8 cellular contexts compared by ENCODE assay signal in genomic region chr7:140923358-140924006, GRCh38. TPM values are rescaled to one million over a fixed set of nuclear protein-coding genes. Genes with fewer than 3 reads are reported as not detected.
DNase-seq lines count a peak whose midpoint lies in the region; TF ChIP-seq lines count a peak whose summit lies in the region.

No MANE protein-coding gene starts in this region.

- peak overlapping the region; percentile 87 for H3K4me3 ChIP-seq in HEK293 (ENCODE audit: low read depth, low read length)
- H3K4me3 ChIP-seq in OCI-LY3 (ENCODE audit: low read length) = peak overlapping the region; percentile 94
- peak overlapping the region; percentile 89 to 100 (median 99) for H3K4me3 ChIP-seq in esophagus muscularis mucosa
- H3K4me3 ChIP-seq in neural cell (ENCODE audit: low read length) = peak overlapping the region; percentile 85

- no peak for TF ChIP-seq POLR2A in esophagus muscularis mucosa (IDR thresholded peaks at IDR 0.05; ENCODE audit: low read depth)

- TF ChIP-seq CTCF in HEK293 (tag by site-specific recombination; IDR thresholded peaks at IDR 0.05) = no peak
- no peak for TF ChIP-seq CTCF in OCI-LY3 (IDR thresholded peaks at IDR 0.05; ENCODE audit: low read depth, low read length)
- TF ChIP-seq CTCF in esophagus muscularis mucosa (IDR thresholded peaks at IDR 0.05) = no peak
- TF ChIP-seq CTCF in neural cell (IDR thresholded peaks at IDR 0.05; ENCODE audit: poor library complexity, severe bottlenecking) = no peak
- no peak for TF ChIP-seq CTCF in Calu3 (IDR thresholded peaks at IDR 0.05; ENCODE audit: unreplicated experiment)

- intact Hi-C loops in esophagus muscularis mucosa (cut with DNase I) (loop anchor here (2.0 to 5.0 kb wide), 2 partner anchors 111 to 226 kb away; partner anchors contain the start of gene NDUFB2), Calu3 (cut with micrococcal nuclease; ENCODE audit: unreplicated experiment) (loop anchor here (5.0 to 10.0 kb wide), 2 partner anchors 111 to 229 kb away; partner anchors contain the start of gene NDUFB2)

- BruUV-seq in Calu3 (replicated peaks; lab: Mats Ljungman, UMichigan) = no TSS peak

- H2AFZ ChIP-seq in OCI-LY3 (ENCODE audit: low read depth, low read length) (peak overlapping the region; percentile 82), neural cell (ENCODE audit: low read depth, low read length) (peak overlapping the region; percentile 86)

- no peaks in the 10 kb centered on the region for H3K36me3 Mint-ChIP-seq in Calu3 (ENCODE audit: insufficient read depth, unreplicated experiment)

- H3K4me3 Mint-ChIP-seq in Calu3 (ENCODE audit: low read depth, unreplicated experiment) = no peak overlapping the region

- no peak overlapping the region for H3K27ac Mint-ChIP-seq in Calu3 (ENCODE audit: unreplicated experiment)

- no peaks in the 10 kb centered on the region for H3F3A ChIP-seq in neural cell (ENCODE audit: insufficient read depth, low read length, poor library complexity, severe bottlenecking)

- no peak for TF ChIP-seq EP300 in esophagus muscularis mucosa (IDR thresholded peaks at IDR 0.05)
- no peak for TF ChIP-seq EP300 in neural cell (conservative IDR thresholded peaks at IDR 0.05; ENCODE audit: poor library complexity, severe bottlenecking)

- H3K27me3 Mint-ChIP-seq in Calu3 (ENCODE audit: unreplicated experiment) = no peaks in the 10 kb centered on the region

- no peaks in the 10 kb centered on the region for H3K36me3 ChIP-seq in HEK293 (ENCODE audit: control insufficient read depth in 2 of 2, insufficient read depth in 1 of 2, low read length in 2 of 2)
- H3K36me3 ChIP-seq in OCI-LY3 (replicated peaks; ENCODE audit: low read depth, low read length) = peaks cover 2% of the 10 kb centered on the region
- no peaks in the 10 kb centered on the region for H3K36me3 ChIP-seq in esophagus muscularis mucosa
- no peaks in the 10 kb centered on the region for H3K36me3 ChIP-seq in neural cell (ENCODE audit: insufficient read depth, low read length)

- H3K9me2 ChIP-seq in neural cell (ENCODE audit: insufficient read depth, low read length) = no peaks in the 10 kb centered on the region

- H3K4me1 Mint-ChIP-seq in Calu3 (ENCODE audit: low read depth, unreplicated experiment) = no peaks in the 10 kb centered on the region

- H3K9ac ChIP-seq in OCI-LY3 (ENCODE audit: low read length) = peak overlapping the region; percentile 96
- H3K9ac ChIP-seq in neural cell (ENCODE audit: low read length) = peak overlapping the region; percentile 98

- H3K79me2 ChIP-seq in OCI-LY3 (ENCODE audit: low read length) = peaks cover 60% of the 10 kb centered on the region
- peaks cover 58% of the 10 kb centered on the region for H3K79me2 ChIP-seq in neural cell (replicated peaks; ENCODE audit: insufficient read depth, low read length)

- H3K27ac ChIP-seq in HEK293 (ENCODE audit: extremely low read depth, low read depth, low read length) (peak overlapping the region; percentile 91; the same call in 1 of the 2 replicates), OCI-LY3 (ENCODE audit: low read length) (peak overlapping the region; percentile 77), esophagus muscularis mucosa (replicated peaks in 1 of 4) (peak overlapping the region; percentile 99 to 100 (median 100)), neural cell (ENCODE audit: low read length) (peak overlapping the region; percentile 92)

- H3K9me3 ChIP-seq in HEK293 (ENCODE audit: control insufficient read depth, insufficient read depth, low read depth, low read length) (no peaks in the 10 kb centered on the region), OCI-LY3 (ENCODE audit: insufficient read depth, low read length) (no peaks in the 10 kb centered on the region), esophagus muscularis mucosa (no peaks in the 10 kb centered on the region), neural cell (ENCODE audit: low read length) (peaks cover under 1% of the 10 kb centered on the region)

- WGBS in esophagus muscularis mucosa = 3% methylated on average over 11 of the region's 11 CpGs

- H4K20me1 ChIP-seq in OCI-LY3 (ENCODE audit: insufficient read depth, low read length) = peaks cover 35% of the 10 kb centered on the region
- no peaks in the 10 kb centered on the region for H4K20me1 ChIP-seq in neural cell (ENCODE audit: insufficient read depth)

- CTCF ChIA-PET in HEK293 (lab: Yijun Ruan, JAX) = interaction anchor here (0.6 to 1.6 kb wide), 7 partner anchors 10 to 725 kb away, joined by 3 to 6 read pairs (median 4); no protein-coding TSS in a partner anchor
- CTCF ChIA-PET in Calu3 (lab: Charles Lee) = interaction anchor here (0.6 to 0.8 kb wide), 2 partner anchors 58 to 112 kb away, joined by 3 read pairs; no protein-coding TSS in a partner anchor

- no peaks in the 10 kb centered on the region for H3K4me1 ChIP-seq in HEK293 (ENCODE audit: control insufficient read depth, insufficient read depth, low read length)
- H3K4me1 ChIP-seq in OCI-LY3 (ENCODE audit: low read length) = peaks cover 29% of the 10 kb centered on the region
- H3K4me1 ChIP-seq in esophagus muscularis mucosa = peaks cover 24 to 49% (median 41%) of the 10 kb centered on the region in 4 donors

- H3K9me3 Mint-ChIP-seq in Calu3 (ENCODE audit: low read depth, unreplicated experiment) = no peaks in the 10 kb centered on the region

- POLR2A ChIA-PET in HEK293 (lab: Yijun Ruan, JAX) = interaction anchor here (0.6 to 1.3 kb wide), 5 partner anchors 14 to 626 kb away, joined by 3 to 7 read pairs (median 3); no protein-coding TSS in a partner anchor

- H3K4me2 ChIP-seq in OCI-LY3 (ENCODE audit: low read length) (peak overlapping the region; percentile 97), neural cell (ENCODE audit: low read length) (peak overlapping the region; percentile 98)

- H3K27me3 ChIP-seq in OCI-LY3 (ENCODE audit: low read depth, low read length) (no peaks in the 10 kb centered on the region), esophagus muscularis mucosa (no peaks in the 10 kb centered on the region), neural cell (ENCODE audit: insufficient read depth, low read depth, low read length) (no peaks in the 10 kb centered on the region)

- peak; percentile 30 for DNase-seq in ELR (ENCODE audit: low read depth)
- DNase-seq in esophagus muscularis mucosa (ENCODE audit: extremely low spot score) = no peak
- DNase-seq in Calu3 = no peak
- DNase-seq in stimulated activated CD4-positive, alpha-beta T cell treated with anti-CD3 and anti-CD28 coated beads, Interleukin-4, amount 100 ng/mL, for 4 hours = no peak
- DNase-seq in LoVo (ENCODE audit: low spot score) = no peak

- TF ChIP-seq RAD21 in neural cell (conservative IDR thresholded peaks at IDR 0.05) = no peak

TF ChIP-seq in HEK293, 187 proteins besides CTCF, POLR2A, EP300 and RAD21 (continues in another document):
- TF ChIP-seq ZNF792 (tag by site-specific recombination; IDR thresholded peaks at IDR 0.05) (0 out of 2 replicates have a peak, but pooled peaks have one; percentile 21), ZNF394 (tag by site-specific recombination; IDR thresholded peaks at IDR 0.05; ENCODE audit: borderline replicate concordance) (no peak), ZNF501 (tag by site-specific recombination; IDR thresholded peaks at IDR 0.05) (no peak), OSR2 (tag by site-specific recombination; IDR thresholded peaks at IDR 0.05) (peak; percentile 51), SCRT1 (tag by site-specific recombination; IDR thresholded peaks at IDR 0.05; ENCODE audit: borderline replicate concordance) (no peak), ZNF555 (tag by site-specific recombination; conservative IDR thresholded peaks at IDR 0.05) (no peak), ZNF600 (tag by site-specific recombination; IDR thresholded peaks at IDR 0.05) (peak; percentile 40; the same call in 1 of the 2 replicates), ZNF362 (tag by site-specific recombination; IDR thresholded peaks at IDR 0.05) (peak; percentile 21; the same call in 1 of the 2 replicates), PRDM1 (tag by site-specific recombination; IDR thresholded peaks at IDR 0.05) (peak; percentile 92)

TF ChIP-seq in neural cell, 6 proteins besides CTCF, POLR2A, EP300 and RAD21:
- TF ChIP-seq, protein P1, sequence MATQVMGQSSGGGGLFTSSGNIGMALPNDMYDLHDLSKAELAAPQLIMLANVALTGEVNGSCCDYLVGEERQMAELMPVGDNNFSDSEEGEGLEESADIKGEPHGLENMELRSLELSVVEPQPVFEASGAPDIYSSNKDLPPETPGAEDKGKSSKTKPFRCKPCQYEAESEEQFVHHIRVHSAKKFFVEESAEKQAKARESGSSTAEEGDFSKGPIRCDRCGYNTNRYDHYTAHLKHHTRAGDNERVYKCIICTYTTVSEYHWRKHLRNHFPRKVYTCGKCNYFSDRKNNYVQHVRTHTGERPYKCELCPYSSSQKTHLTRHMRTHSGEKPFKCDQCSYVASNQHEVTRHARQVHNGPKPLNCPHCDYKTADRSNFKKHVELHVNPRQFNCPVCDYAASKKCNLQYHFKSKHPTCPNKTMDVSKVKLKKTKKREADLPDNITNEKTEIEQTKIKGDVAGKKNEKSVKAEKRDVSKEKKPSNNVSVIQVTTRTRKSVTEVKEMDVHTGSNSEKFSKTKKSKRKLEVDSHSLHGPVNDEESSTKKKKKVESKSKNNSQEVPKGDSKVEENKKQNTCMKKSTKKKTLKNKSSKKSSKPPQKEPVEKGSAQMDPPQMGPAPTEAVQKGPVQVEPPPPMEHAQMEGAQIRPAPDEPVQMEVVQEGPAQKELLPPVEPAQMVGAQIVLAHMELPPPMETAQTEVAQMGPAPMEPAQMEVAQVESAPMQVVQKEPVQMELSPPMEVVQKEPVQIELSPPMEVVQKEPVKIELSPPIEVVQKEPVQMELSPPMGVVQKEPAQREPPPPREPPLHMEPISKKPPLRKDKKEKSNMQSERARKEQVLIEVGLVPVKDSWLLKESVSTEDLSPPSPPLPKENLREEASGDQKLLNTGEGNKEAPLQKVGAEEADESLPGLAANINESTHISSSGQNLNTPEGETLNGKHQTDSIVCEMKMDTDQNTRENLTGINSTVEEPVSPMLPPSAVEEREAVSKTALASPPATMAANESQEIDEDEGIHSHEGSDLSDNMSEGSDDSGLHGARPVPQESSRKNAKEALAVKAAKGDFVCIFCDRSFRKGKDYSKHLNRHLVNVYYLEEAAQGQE (IDR thresholded peaks at IDR 0.05; ENCODE audit: borderline replicate concordance) = no peak
- no peak for TF ChIP-seq MXI1 (conservative IDR thresholded peaks at IDR 0.05; ENCODE audit: poor library complexity, severe bottlenecking)
- no peak for TF ChIP-seq EZH2 (IDR thresholded peaks at IDR 0.05; ENCODE audit: borderline replicate concordance, insufficient read depth, low read length, poor library complexity, severe bottlenecking)
- TF ChIP-seq SMC3 (conservative IDR thresholded peaks at IDR 0.05; ENCODE audit: poor library complexity) = no peak
- no peak for TF ChIP-seq POLR2AphosphoS5 (IDR thresholded peaks at IDR 0.05)
- TF ChIP-seq TAF1 (IDR thresholded peaks at IDR 0.05; ENCODE audit: low read depth) = no peak

RNA-seq across cellular contexts. Expression of gene BRAF, which starts 1.2 kb away (rescaled TPM):
- total RNA-seq in esophagus muscularis mucosa (10 to 100 TPM; 34.0 to 50.7 (median 36.8) TPM), Calu3 (2022) (31.3 and 33.3 TPM in 2 replicates)
- 28.6 and 31.7 TPM in 2 replicates for polyA plus RNA-seq in neural cell
- polyA minus RNA-seq in neural cell = 149 and 154 TPM in 2 replicates
